Comparison of ENCODE assay signal across 8 cellular contexts in the genomic region with DNA sequence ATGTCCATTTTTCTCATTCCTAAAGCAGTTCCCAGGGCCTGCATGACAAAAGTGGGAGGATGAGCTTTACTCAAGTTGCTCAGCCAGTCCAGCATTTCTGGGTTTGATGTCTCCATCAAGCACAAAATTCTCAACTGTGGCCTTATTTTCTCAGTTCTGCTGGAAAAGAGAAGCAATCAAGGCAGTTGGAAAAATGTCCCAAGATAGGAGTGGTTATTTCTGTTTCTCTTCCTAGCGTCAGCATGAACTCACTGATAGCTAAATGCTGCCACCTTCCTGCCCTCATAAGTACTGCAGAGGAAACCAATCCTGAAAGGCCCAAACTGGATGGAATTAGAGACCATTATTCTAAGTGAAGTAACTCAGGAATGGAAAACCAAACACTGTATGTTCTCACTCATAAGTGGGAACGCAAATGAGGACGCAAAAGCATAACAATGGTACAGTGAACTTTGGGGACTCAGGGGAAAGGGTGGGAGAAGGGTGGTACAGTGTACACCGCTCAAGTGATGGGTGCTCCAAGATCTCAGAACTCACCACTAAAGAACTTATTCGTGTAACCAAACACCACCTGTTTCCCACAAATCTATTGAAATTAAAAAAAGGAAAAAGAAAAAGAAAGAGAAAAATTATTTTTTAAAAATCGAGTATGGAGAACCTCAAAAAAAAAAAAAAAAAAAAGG. TPM values are rescaled to one million over a fixed set of nuclear protein-coding genes. Genes with fewer than 3 reads are reported as not detected.
DNase-seq lines count a peak whose midpoint lies in the region; TF ChIP-seq lines count a peak whose summit lies in the region.

No MANE protein-coding gene starts in this region.

- intact Hi-C loops in activated T-helper 2 cell treated with anti-CD3 and anti-CD28 coated beads, Interferon-gamma antibody, Interleukin-2, Interleukin-4, amounts not matched to agents 10 μg/mL and 5 μg/mL and 100 μg/mL, durations not matched to agents 14 hours and 24 hours and 36 hours (cut with micrococcal nuclease), result loop anchor here (1.0 to 10.0 kb wide), 5 partner anchors 287 to 1261 kb away; partner anchors contain the start of genes METAP1 and STPG2

- H3K4me2 ChIP-seq in osteoblast (ENCODE audit: insufficient read depth, low read length), result peak overlapping the region; percentile 74

- no peak overlapping the region for H3K27ac Mint-ChIP-seq in activated T-helper 2 cell treated with anti-CD3 and anti-CD28 coated beads, Interferon-gamma antibody, Interleukin-2, Interleukin-4, amounts not matched to agents 10 μg/mL and 5 μg/mL and 100 μg/mL, durations not matched to agents 14 hours and 24 hours and 36 hours

- H3K27me3 ChIP-seq in osteoblast (ENCODE audit: insufficient read depth, low read length), result no peaks in the 10 kb centered on the region

- H3K4me1 ChIP-seq in osteoblast (ENCODE audit: insufficient read depth, low read length), result peaks cover 23% of the 10 kb centered on the region

- H3K9me3 Mint-ChIP-seq in activated T-helper 2 cell treated with anti-CD3 and anti-CD28 coated beads, Interferon-gamma antibody, Interleukin-2, Interleukin-4, amounts not matched to agents 10 μg/mL and 5 μg/mL and 100 μg/mL, durations not matched to agents 14 hours and 24 hours and 36 hours, result no peaks in the 10 kb centered on the region

- DNase-seq in GDM1 (lab: John Stamatoyannopoulos, UW), result peak; percentile 19
- DNase-seq in KG1 (lab: John Stamatoyannopoulos, UW), result peak; percentile 17
- peak; percentile 44 for DNase-seq in RPMI8226
- peak; percentile 13 for DNase-seq in activated T-helper 2 cell treated with anti-CD3 and anti-CD28 coated beads, Interferon-gamma antibody, Interleukin-2, Interleukin-4, amounts not matched to agents 10 μg/mL and 5 μg/mL and 100 μg/mL, durations not matched to agents 14 hours and 24 hours and 36 hours (ENCODE audit: low spot score)
- peak; percentile 88 for DNase-seq in fibroblast of the conjunctiva (ENCODE audit: low read depth)
- DNase-seq in osteoblast (ENCODE audit: insufficient read length, low spot score, missing footprints), result no peak
- DNase-seq in ureter (ENCODE audit: low spot score), result peak; percentile 84
- no peak for DNase-seq in cerebellar nuclear complex (lab: John Stamatoyannopoulos, UW)

- TF ChIP-seq CTCF in osteoblast (IDR thresholded peaks at IDR 0.05; ENCODE audit: extremely low read depth, low read depth, low read length), result peak; percentile 95

- no peak overlapping the region for H3K4me3 Mint-ChIP-seq in activated T-helper 2 cell treated with anti-CD3 and anti-CD28 coated beads, Interferon-gamma antibody, Interleukin-2, Interleukin-4, amounts not matched to agents 10 μg/mL and 5 μg/mL and 100 μg/mL, durations not matched to agents 14 hours and 24 hours and 36 hours (ENCODE audit: low read depth)

- H3K36me3 ChIP-seq in osteoblast (ENCODE audit: insufficient read depth, low read length), result no peaks in the 10 kb centered on the region

- no peaks in the 10 kb centered on the region for H3K36me3 Mint-ChIP-seq in activated T-helper 2 cell treated with anti-CD3 and anti-CD28 coated beads, Interferon-gamma antibody, Interleukin-2, Interleukin-4, amounts not matched to agents 10 μg/mL and 5 μg/mL and 100 μg/mL, durations not matched to agents 14 hours and 24 hours and 36 hours (ENCODE audit: low read depth)

- peaks cover 21% of the 10 kb centered on the region for H3K4me1 Mint-ChIP-seq in activated T-helper 2 cell treated with anti-CD3 and anti-CD28 coated beads, Interferon-gamma antibody, Interleukin-2, Interleukin-4, amounts not matched to agents 10 μg/mL and 5 μg/mL and 100 μg/mL, durations not matched to agents 14 hours and 24 hours and 36 hours (ENCODE audit: low read depth)

- no peaks in the 10 kb centered on the region for H4K20me1 ChIP-seq in osteoblast (ENCODE audit: insufficient read depth, low read length)

- no peaks in the 10 kb centered on the region for H3K79me2 ChIP-seq in osteoblast (ENCODE audit: insufficient read depth, low read length)

- no peaks in the 10 kb centered on the region for H3K9me3 ChIP-seq in osteoblast (ENCODE audit: low read depth, low read length)

- peak overlapping the region; percentile 61 for H2AFZ ChIP-seq in osteoblast (ENCODE audit: low read length)

- H3K27me3 Mint-ChIP-seq in activated T-helper 2 cell treated with anti-CD3 and anti-CD28 coated beads, Interferon-gamma antibody, Interleukin-2, Interleukin-4, amounts not matched to agents 10 μg/mL and 5 μg/mL and 100 μg/mL, durations not matched to agents 14 hours and 24 hours and 36 hours (ENCODE audit: low read depth), result peaks cover 10% of the 10 kb centered on the region

- H3K4me3 ChIP-seq in osteoblast (ENCODE audit: insufficient read depth, low read length), result no peak overlapping the region

- H3K27ac ChIP-seq in osteoblast (ENCODE audit: low read depth, low read length), result peak overlapping the region; percentile 81

RNA-seq across cellular contexts. Expression of gene ADH7, which starts 29.6 kb away (rescaled TPM):
- total RNA-seq in activated T-helper 2 cell treated with anti-CD3 and anti-CD28 coated beads, Interferon-gamma antibody, Interleukin-2, Interleukin-4, amounts not matched to agents 10 μg/mL and 5 μg/mL and 100 μg/mL, durations not matched to agents 14 hours and 24 hours and 36 hours, result not detected in 2 replicates
- total RNA-seq in osteoblast (not detected in 2 replicates), ureter (not detected)

RNA-seq across cellular contexts. Expression of gene ADH1C, which starts 53.0 kb away (rescaled TPM):
- total RNA-seq in activated T-helper 2 cell treated with anti-CD3 and anti-CD28 coated beads, Interferon-gamma antibody, Interleukin-2, Interleukin-4, amounts not matched to agents 10 μg/mL and 5 μg/mL and 100 μg/mL, durations not matched to agents 14 hours and 24 hours and 36 hours, result not detected in 2 replicates
- total RNA-seq in osteoblast, result 0.59 and 0.72 TPM in 2 replicates
- 43.5 TPM for total RNA-seq in ureter

Comparison
In these comparisons a context has a peak if more than half of its experiments do, and no peak if none do; other contexts are left out.
1. DNase-seq: peak in GDM1 (single experiment), KG1 (single experiment), RPMI8226 (single experiment), activated T-helper 2 cell treated with anti-CD3 and anti-CD28 coated beads, Interferon-gamma antibody, Interleukin-2, Interleukin-4, amounts not matched to agents 10 μg/mL and 5 μg/mL and 100 μg/mL, durations not matched to agents 14 hours and 24 hours and 36 hours (single experiment), fibroblast of the conjunctiva (single experiment) and ureter (single experiment); none in osteoblast (single experiment) and cerebellar nuclear complex (0 of 2).
2. RNA of gene ADH1C, which starts 53.0 kb away (total RNA-seq): 43.5 TPM in ureter (single experiment); 0.59 to 0.72 TPM in osteoblast and not detected in activated T-helper 2 cell treated with anti-CD3 and anti-CD28 coated beads, Interferon-gamma antibody, Interleukin-2, Interleukin-4, amounts not matched to agents 10 μg/mL and 5 μg/mL and 100 μg/mL, durations not matched to agents 14 hours and 24 hours and 36 hours; every median in the first group is over 10 times any median in the second.